Comparison of ENCODE assay signal across 26 cellular contexts in the genomic region with DNA sequence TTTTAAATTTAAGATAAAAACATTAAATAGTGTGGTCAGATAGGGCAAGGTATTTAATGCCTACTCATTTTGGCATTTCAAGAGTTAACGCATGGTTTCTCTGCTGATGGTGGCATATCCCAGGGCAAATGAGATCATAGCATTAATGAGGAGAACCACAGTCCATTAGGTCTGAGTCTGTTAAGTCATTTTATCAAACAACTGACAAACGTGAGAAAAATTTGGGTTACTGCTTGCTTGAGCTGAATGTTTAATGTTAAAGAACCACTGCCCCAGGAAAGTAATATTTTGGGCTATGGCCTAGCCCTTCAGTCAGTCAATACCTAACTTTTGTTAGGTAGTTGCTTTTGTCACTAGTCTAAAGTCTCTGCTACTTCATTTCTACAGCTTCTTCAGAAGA. TPM values are rescaled to one million over a fixed set of nuclear protein-coding genes. Genes with fewer than 3 reads are reported as not detected.
"Had no signal": no experiment of that assay in that cellular context is flagged by ENCODE, and none has a peak within 500 bp of the region (broad histone marks: within the 10 kb centered on the region; RNA-seq: fewer than 3 reads in every experiment).

No MANE protein-coding gene starts in this region.

- H3K36me3 ChIP-seq: right atrium auricular region, uterus had no signal

- H3K27me3 Mint-ChIP-seq: effector memory CD8-positive, alpha-beta T cell; naive thymus-derived CD4-positive, alpha-beta T cell had no signal

- H3K27ac ChIP-seq: epithelial cell of prostate, esophagus squamous epithelium, gastroesophageal sphincter, right atrium auricular region, tibial artery, upper lobe of left lung, uterus had no signal

- DNase-seq: effector memory CD8-positive, alpha-beta T cell; esophagus squamous epithelium; foreskin fibroblast; immature natural killer cell; kidney; mammary epithelial cell; naive thymus-derived CD4-positive, alpha-beta T cell; nephron progenitor cell; posterior cingulate gyrus; stimulated activated CD4-positive, alpha-beta T cell treated with anti-CD3 and anti-CD28 coated beads, Interleukin-2, amount 100 ng/mL, for 48 hours; stimulated activated CD8-positive, alpha-beta memory T cell treated with anti-CD3 and anti-CD28 coated beads, Interleukin-4, amount 100 ng/mL, for 48 hours; stimulated activated naive CD8-positive, alpha-beta T cell treated with anti-CD3 and anti-CD28 coated beads, Interleukin-15, Interleukin-2, amounts not matched to agents 100 U/mL and 50 U/mL, for 24 hours; tibial artery; upper lobe of left lung; uterus had no signal

- H3K4me1 ChIP-seq: esophagus squamous epithelium, gastroesophageal sphincter, right atrium auricular region, tibial artery, uterus had no signal

- ATAC-seq: effector memory CD8-positive, alpha-beta T cell; gastroesophageal sphincter; left lobe of liver; naive thymus-derived CD4-positive, alpha-beta T cell; stimulated activated effector memory CD8-positive, alpha-beta T cell treated with anti-CD3 and anti-CD28 coated beads, Interleukin-12 subunit alpha, Interleukin-12 subunit beta, amount 100 ng/mL, for 72 hours; stimulated activated naive CD8-positive, alpha-beta T cell treated with anti-CD3 and anti-CD28 coated beads, Interleukin-15, Interleukin-2, amounts not matched to agents 100 U/mL and 50 U/mL, for 24 hours had no signal

- H3K4me2 ChIP-seq: smooth muscle cell had no signal

- H3K27me3 ChIP-seq: esophagus squamous epithelium, gastroesophageal sphincter, right atrium auricular region, tibial artery, upper lobe of left lung, uterus had no signal

- H3K4me3 ChIP-seq: esophagus squamous epithelium, gastroesophageal sphincter, right atrium auricular region, smooth muscle cell, tibial artery, upper lobe of left lung, uterus had no signal

- H3K9me3 Mint-ChIP-seq: effector memory CD8-positive, alpha-beta T cell; immature natural killer cell; naive thymus-derived CD4-positive, alpha-beta T cell; nephron progenitor cell; stimulated activated effector memory CD8-positive, alpha-beta T cell treated with anti-CD3 and anti-CD28 coated beads, Interleukin-12 subunit alpha, Interleukin-12 subunit beta, amount 100 ng/mL, for 72 hours had no signal

- H3K9me3 ChIP-seq: esophagus squamous epithelium, gastroesophageal sphincter, right atrium auricular region, tibial artery, upper lobe of left lung, uterus had no signal

- H3K27ac Mint-ChIP-seq: effector memory CD8-positive, alpha-beta T cell; immature natural killer cell; nephron progenitor cell; stimulated activated effector memory CD8-positive, alpha-beta T cell treated with anti-CD3 and anti-CD28 coated beads, Interleukin-12 subunit alpha, Interleukin-12 subunit beta, amount 100 ng/mL, for 72 hours had no signal

- H3K4me3 Mint-ChIP-seq: effector memory CD8-positive, alpha-beta T cell; immature natural killer cell; naive thymus-derived CD4-positive, alpha-beta T cell; nephron progenitor cell; stimulated activated effector memory CD8-positive, alpha-beta T cell treated with anti-CD3 and anti-CD28 coated beads, Interleukin-12 subunit alpha, Interleukin-12 subunit beta, amount 100 ng/mL, for 72 hours had no signal

- H3K4me1 Mint-ChIP-seq: naive thymus-derived CD4-positive, alpha-beta T cell; nephron progenitor cell; stimulated activated effector memory CD8-positive, alpha-beta T cell treated with anti-CD3 and anti-CD28 coated beads, Interleukin-12 subunit alpha, Interleukin-12 subunit beta, amount 100 ng/mL, for 72 hours had no signal

- FAIRE-seq: kidney had no signal

RNA-seq across cellular contexts. Expression of a gene that starts 37.9 kb away (rescaled TPM):
- total RNA-seq: esophagus squamous epithelium; gastroesophageal sphincter; lower leg skin; mammary epithelial cell; mononuclear cell; naive thymus-derived CD4-positive, alpha-beta T cell; osteocyte; pulmonary artery endothelial cell; right atrium auricular region; smooth muscle cell; temporal lobe; uterus had no signal
- polyA plus RNA-seq: immature natural killer cell; mammary epithelial cell; naive thymus-derived CD4-positive, alpha-beta T cell; smooth muscle cell had no signal
